In genomic region chr2:33033524-33034150, GRCh38 we compare ENCODE assay signal across 8 cellular contexts.
DNase-seq lines count a peak whose midpoint lies in the region; ATAC-seq and TF ChIP-seq lines count a peak whose summit lies in the region.

No MANE protein-coding gene starts in this region.

- H3K4me3 Mint-ChIP-seq in activated CD8-positive, alpha-beta T cell treated with anti-CD3 and anti-CD28 coated beads for 36 hours = no peak overlapping the region
- H3K4me3 Mint-ChIP-seq in activated CD8-positive, alpha-beta T cell treated with anti-CD3 and anti-CD28 coated beads, Interleukin-2, amount 10 ng/mL, durations not matched to agents 7 days and 5 days = no peak overlapping the region

- CTCF ChIA-PET in activated CD8-positive, alpha-beta T cell treated with anti-CD3 and anti-CD28 coated beads for 36 hours (lab: Charles Lee) = interaction anchor here (0.8 to 1.8 kb wide), 4 partner anchors 10 to 339 kb away, joined by 3 to 4 read pairs (median 4); no protein-coding TSS in a partner anchor
- CTCF ChIA-PET in activated CD8-positive, alpha-beta T cell treated with anti-CD3 and anti-CD28 coated beads, Interleukin-2, amount 10 ng/mL, durations not matched to agents 7 days and 5 days (lab: Charles Lee) = interaction anchor here (0.9 to 1.5 kb wide), 3 partner anchors 9 to 550 kb away, joined by 4 to 5 read pairs (median 4); no protein-coding TSS in a partner anchor

- DNase-seq in activated CD8-positive, alpha-beta T cell treated with anti-CD3 and anti-CD28 coated beads for 36 hours = no peak
- DNase-seq in activated CD8-positive, alpha-beta T cell treated with anti-CD3 and anti-CD28 coated beads, Interleukin-2, amount 10 ng/mL, durations not matched to agents 7 days and 5 days = no peak
- peak; percentile 70 to 75 for DNase-seq in SJCRH30
- DNase-seq in gastrocnemius medialis = no peak

- H3K36me3 Mint-ChIP-seq in activated CD8-positive, alpha-beta T cell treated with anti-CD3 and anti-CD28 coated beads for 36 hours (ENCODE audit: low read depth) = no peaks in the 10 kb centered on the region
- no peaks in the 10 kb centered on the region for H3K36me3 Mint-ChIP-seq in activated CD8-positive, alpha-beta T cell treated with anti-CD3 and anti-CD28 coated beads, Interleukin-2, amount 10 ng/mL, durations not matched to agents 7 days and 5 days (ENCODE audit: low read depth)

- H3K9me3 ChIP-seq in SJCRH30 (replicated peaks) (no peaks in the 10 kb centered on the region), gastroesophageal sphincter (no peaks in the 10 kb centered on the region), gastrocnemius medialis (no peaks in the 10 kb centered on the region)

- no peak overlapping the region for H3K27ac Mint-ChIP-seq in activated CD8-positive, alpha-beta T cell treated with anti-CD3 and anti-CD28 coated beads for 36 hours
- H3K27ac Mint-ChIP-seq in activated CD8-positive, alpha-beta T cell treated with anti-CD3 and anti-CD28 coated beads, Interleukin-2, amount 10 ng/mL, durations not matched to agents 7 days and 5 days = no peak overlapping the region

- H3K27ac ChIP-seq in SJCRH30 (no peak overlapping the region), gastroesophageal sphincter (peak overlapping the region; percentile 67 to 86 (median 80)), gastrocnemius medialis (no peak overlapping the region)

- no peaks in the 10 kb centered on the region for H3K27me3 ChIP-seq in SJCRH30
- no peaks in the 10 kb centered on the region for H3K27me3 ChIP-seq in gastroesophageal sphincter
- no peaks in the 10 kb centered on the region for H3K27me3 ChIP-seq in gastrocnemius medialis

- intact Hi-C loops in activated CD8-positive, alpha-beta T cell treated with anti-CD3 and anti-CD28 coated beads for 36 hours (cut with micrococcal nuclease) = no loop called here
- intact Hi-C loops in gastrocnemius medialis (cut with DNase I; ENCODE audit: low total_unique reads) = loop anchor here (1.0 to 10.0 kb wide), 6 partner anchors 87 to 549 kb away; partner anchors contain the start of gene LTBP1

- POLR2A ChIA-PET in activated CD8-positive, alpha-beta T cell treated with anti-CD3 and anti-CD28 coated beads for 36 hours (lab: Charles Lee) = interaction anchor here (0.7 kb wide), 1 partner anchor 240 kb away, joined by 3 read pairs; no protein-coding TSS in a partner anchor
- POLR2A ChIA-PET in activated CD8-positive, alpha-beta T cell treated with anti-CD3 and anti-CD28 coated beads, Interleukin-2, amount 10 ng/mL, durations not matched to agents 7 days and 5 days (lab: Charles Lee) = no interaction called here

- WGBS in gastroesophageal sphincter (ENCODE audit: low coverage in 1 of 2), 2 donors = 20 to 26% methylated on average over 8 of the region's 8 CpGs

- H3K4me3 ChIP-seq in SJCRH30 (peak overlapping the region; percentile 25), gastroesophageal sphincter (peak overlapping the region; percentile 51 to 70), gastrocnemius medialis (peak overlapping the region; percentile 20 to 47 (median 35))

- no peaks in the 10 kb centered on the region for H3K36me3 ChIP-seq in SJCRH30
- H3K36me3 ChIP-seq in gastroesophageal sphincter = no peaks in the 10 kb centered on the region
- H3K36me3 ChIP-seq in gastrocnemius medialis = no peaks in the 10 kb centered on the region

- in situ Hi-C loops in gastrocnemius medialis (cut with MboI; ENCODE audit: low sequenced_read_pairs in 4 of 4) = loop anchor here in 3 of 4 donors (5.0 to 25.0 kb wide), 7 partner anchors 51 to 554 kb away; partner anchors contain the start of genes FAM98A (in 3 of the 3) and LTBP1 (in 1 of the 3)

- H3K4me1 ChIP-seq in SJCRH30 (0 out of 2 replicates have a peak, but pooled peaks cover 3% of the 10 kb centered on the region), gastroesophageal sphincter (peaks cover 6 to 52% (median 16%) of the 10 kb centered on the region in 3 donors), gastrocnemius medialis (peaks cover 2 to 4% of the 10 kb centered on the region in 2 donors)

- TF ChIP-seq POLR2A in gastroesophageal sphincter (IDR thresholded peaks at IDR 0.05) (no peak), gastrocnemius medialis (IDR thresholded peaks at IDR 0.05) (no peak)

- no peaks in the 10 kb centered on the region for H3K27me3 Mint-ChIP-seq in activated CD8-positive, alpha-beta T cell treated with anti-CD3 and anti-CD28 coated beads for 36 hours
- H3K27me3 Mint-ChIP-seq in activated CD8-positive, alpha-beta T cell treated with anti-CD3 and anti-CD28 coated beads, Interleukin-2, amount 10 ng/mL, durations not matched to agents 7 days and 5 days (ENCODE audit: low read depth) = peaks cover 5% of the 10 kb centered on the region

- peak; percentile 25 for TF ChIP-seq CTCF in activated CD8-positive, alpha-beta T cell treated with anti-CD3 and anti-CD28 coated beads for 36 hours (IDR thresholded peaks at IDR 0.05)
- TF ChIP-seq CTCF in gastroesophageal sphincter (IDR thresholded peaks at IDR 0.05) (peak; percentile 65 to 80 (median 75)), gastrocnemius medialis (IDR thresholded peaks at IDR 0.05 in 4 of 5, conservative IDR thresholded peaks at IDR 0.05 in 1 of 5) (peak; percentile 36 to 59 (median 44))

- no peak for ATAC-seq in activated CD8-positive, alpha-beta T cell treated with anti-CD3 and anti-CD28 coated beads for 36 hours
- ATAC-seq in activated CD8-positive, alpha-beta T cell treated with anti-CD3 and anti-CD28 coated beads, Interleukin-2, amount 10 ng/mL, durations not matched to agents 7 days and 5 days = no peak
- ATAC-seq in gastroesophageal sphincter = peak; percentile 22
- peak; percentile 53 to 86 for ATAC-seq in gastrocnemius medialis
- no peak for ATAC-seq in HG03342 (IDR thresholded peaks at IDR 0.05; ENCODE audit: unreplicated experiment)
- ATAC-seq in HG03095 (IDR thresholded peaks at IDR 0.05; ENCODE audit: unreplicated experiment) = no peak
- no peak for ATAC-seq in GM21447 (IDR thresholded peaks at IDR 0.05; ENCODE audit: unreplicated experiment)

- no peak for TF ChIP-seq EP300 in gastroesophageal sphincter (IDR thresholded peaks at IDR 0.05)

- no peaks in the 10 kb centered on the region for H3K9me3 Mint-ChIP-seq in activated CD8-positive, alpha-beta T cell treated with anti-CD3 and anti-CD28 coated beads for 36 hours
- no peaks in the 10 kb centered on the region for H3K9me3 Mint-ChIP-seq in activated CD8-positive, alpha-beta T cell treated with anti-CD3 and anti-CD28 coated beads, Interleukin-2, amount 10 ng/mL, durations not matched to agents 7 days and 5 days (ENCODE audit: insufficient read depth)

- no peaks in the 10 kb centered on the region for H3K4me1 Mint-ChIP-seq in activated CD8-positive, alpha-beta T cell treated with anti-CD3 and anti-CD28 coated beads for 36 hours (ENCODE audit: low read depth)
- H3K4me1 Mint-ChIP-seq in activated CD8-positive, alpha-beta T cell treated with anti-CD3 and anti-CD28 coated beads, Interleukin-2, amount 10 ng/mL, durations not matched to agents 7 days and 5 days (ENCODE audit: low read depth) = no peaks in the 10 kb centered on the region

Comparison
In these comparisons a context has a peak if more than half of its experiments do, and no peak if none do; other contexts are left out.
1. ATAC-seq: peak in gastroesophageal sphincter (single experiment) and gastrocnemius medialis (2 of 2); none in activated CD8-positive, alpha-beta T cell treated with anti-CD3 and anti-CD28 coated beads for 36 hours (single experiment), activated CD8-positive, alpha-beta T cell treated with anti-CD3 and anti-CD28 coated beads, Interleukin-2, amount 10 ng/mL, durations not matched to agents 7 days and 5 days (single experiment), HG03342 (single experiment), HG03095 (single experiment) and GM21447 (single experiment).
2. DNase-seq: peak in SJCRH30 (2 of 2); none in activated CD8-positive, alpha-beta T cell treated with anti-CD3 and anti-CD28 coated beads for 36 hours (single experiment), activated CD8-positive, alpha-beta T cell treated with anti-CD3 and anti-CD28 coated beads, Interleukin-2, amount 10 ng/mL, durations not matched to agents 7 days and 5 days (single experiment) and gastrocnemius medialis (0 of 2).
3. CTCF ChIP-seq: peak in every context shown above with its lines; median percentile 75 in gastroesophageal sphincter; 44 in gastrocnemius medialis; 25 in activated CD8-positive, alpha-beta T cell treated with anti-CD3 and anti-CD28 coated beads for 36 hours.
4. H3K27ac ChIP-seq: peak in gastroesophageal sphincter (4 of 4); none in SJCRH30 (single experiment) and gastrocnemius medialis (0 of 4).
5. Peak in every context shown above with its lines, with median percentiles within 50 percentile points of each other: H3K4me3 ChIP-seq.